8 cellular contexts compared by ENCODE assay signal in genomic region chr10:73910401-73910763, GRCh38. TPM values are rescaled to one million over a fixed set of nuclear protein-coding genes. Genes with fewer than 3 reads are reported as not detected.
DNase-seq lines count a peak whose midpoint lies in the region; ATAC-seq and TF ChIP-seq lines count a peak whose summit lies in the region.

No MANE protein-coding gene starts in this region.

- no peaks in the 10 kb centered on the region for H3K9me3 ChIP-seq in colonic mucosa

- H3K4me1 Mint-ChIP-seq in natural killer cell, result peaks cover 31 to 34% of the 10 kb centered on the region in 2 donors

- ATAC-seq in natural killer cell, result peak in 2 of 3 donors; percentile 7 to 23
- no peak for ATAC-seq in GM19455 (IDR thresholded peaks at IDR 0.05; ENCODE audit: unreplicated experiment)
- no peak for ATAC-seq in HG03460 (IDR thresholded peaks at IDR 0.05; ENCODE audit: unreplicated experiment)

- DNase-seq in GM13976 (ENCODE audit: low spot score) (peak; percentile 54), M059J (ENCODE audit: low read depth) (peak; percentile 26), colonic mucosa (peak; percentile 31), natural killer cell (no peak), KBM-7 (no peak), DMS53 treated with DMSO at 0.1 percent for 48 hours (lab: John Stamatoyannopoulos, UW; ENCODE audit: unreplicated experiment) (no peak)

- no peaks in the 10 kb centered on the region for H3K9me3 Mint-ChIP-seq in natural killer cell

- H3K36me3 Mint-ChIP-seq in natural killer cell, result no peaks in the 10 kb centered on the region

- TF ChIP-seq CTCF in GM13976 (IDR thresholded peaks at IDR 0.05; ENCODE audit: borderline replicate concordance, control extremely low read depth, extremely low read depth, insufficient read depth, missing control alignments) (no peak), colonic mucosa (IDR thresholded peaks at IDR 0.05) (no peak), natural killer cell (IDR thresholded peaks at IDR 0.05) (no peak)

- H3K4me1 ChIP-seq in colonic mucosa, result peaks cover 7% of the 10 kb centered on the region

- in situ Hi-C loops in GM13976 (cut with MboI; ENCODE audit: low sequenced_read_pairs, unreplicated experiment), result no loop called here
- in situ Hi-C loops in KBM-7 (cut with MboI; ENCODE audit: low pct_unique_long_range_greater_than_20kb, low sequenced_read_pairs), result no loop called here

- peak overlapping the region in 1 of 2 donors; percentile 72 for H3K27ac Mint-ChIP-seq in natural killer cell

- no peaks in the 10 kb centered on the region for H3K27me3 ChIP-seq in colonic mucosa

- H3K27me3 Mint-ChIP-seq in natural killer cell (ENCODE audit: low read depth in 2 of 2), result peaks cover 26 to 33% of the 10 kb centered on the region in 2 donors

- peak overlapping the region; percentile 58 for H3K27ac ChIP-seq in colonic mucosa

- H3K4me3 Mint-ChIP-seq in natural killer cell, result peak overlapping the region; percentile 89

- intact Hi-C loops in colonic mucosa (cut with DNase I), result no loop called here
- intact Hi-C loops in natural killer cell (cut with micrococcal nuclease), result no loop called here

- H3K36me3 ChIP-seq in colonic mucosa, result no peaks in the 10 kb centered on the region

- H3K4me3 ChIP-seq in colonic mucosa, result peak overlapping the region; percentile 57

- H3K9ac ChIP-seq in colonic mucosa (ENCODE audit: low read depth in 2 of 2, low read length in 2 of 2), result peak overlapping the region; percentile 60 to 62

RNA-seq across cellular contexts. Expression of gene PLAU, which starts 0.6 kb away (rescaled TPM):
- 264 and 272 TPM in 2 replicates for total RNA-seq in M059J (2014; rRNA removed; shearing (Covaris generic))
- total RNA-seq in colonic mucosa (10 to 100 TPM in 1 of 2 donors, 1 to 10 TPM in 1; 4.0 to 11.4 TPM), natural killer cell (1 to 10 TPM in 1 of 3 donors, under 1 TPM in 2; 0.12 to 1.6 (median 0.32) TPM)

RNA-seq across cellular contexts. Expression of gene CAMK2G, which starts 36.0 kb away (rescaled TPM):
- total RNA-seq in M059J (2014; rRNA removed; shearing (Covaris generic)), result 29.3 and 42.2 TPM in 2 replicates
- total RNA-seq in colonic mucosa (10 to 100 TPM; 40.0 to 45.8 TPM), natural killer cell (10 to 100 TPM; 53.6 to 73.8 (median 62.3) TPM)

Comparison
In these comparisons a context has a peak if more than half of its experiments do, and no peak if none do; other contexts are left out.
1. DNase-seq: peak in GM13976 (single experiment), M059J (single experiment) and colonic mucosa (single experiment); none in natural killer cell (single experiment), KBM-7 (single experiment) and DMS53 treated with DMSO at 0.1 percent for 48 hours (single experiment).
2. ATAC-seq: peak in natural killer cell (2 of 3); none in GM19455 (single experiment) and HG03460 (single experiment).
3. RNA of gene PLAU, which starts 0.6 kb away (total RNA-seq): 264 to 272 TPM in M059J; 4.0 to 11.4 TPM in colonic mucosa and 0.12 to 1.6 TPM in natural killer cell; every median in the first group is over 10 times any median in the second.